18 cellular contexts compared by ENCODE assay signal in the genomic region with DNA sequence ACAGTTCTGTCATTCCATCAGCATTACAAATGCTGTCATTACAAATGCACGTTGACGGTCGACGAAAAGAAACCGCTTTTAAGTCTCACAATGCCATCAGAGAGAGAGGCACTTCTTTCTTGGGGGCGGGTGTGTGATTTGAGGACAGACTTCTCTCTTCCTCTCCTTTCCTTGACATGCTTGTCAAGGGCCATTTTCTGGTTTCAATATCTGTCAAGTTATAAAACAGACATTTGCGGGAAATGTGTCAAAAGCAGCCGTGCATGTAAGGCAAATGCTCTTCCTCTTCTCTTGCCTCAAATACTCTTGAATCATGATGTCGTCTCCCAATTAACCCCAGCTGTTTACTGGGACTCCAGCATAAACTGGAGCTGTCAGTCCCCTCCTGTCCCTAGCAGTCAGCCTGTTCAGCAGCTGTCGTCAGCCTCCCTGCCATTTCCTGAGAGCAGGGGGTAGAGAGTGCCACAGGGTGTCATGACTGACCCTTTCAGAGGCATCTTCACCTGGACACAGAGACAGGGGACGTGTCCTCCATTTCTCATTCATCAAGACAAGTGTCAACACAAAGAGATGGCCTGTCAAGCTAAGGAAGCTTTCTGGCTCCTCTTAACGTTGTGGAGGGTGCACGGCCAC.
A peak's percentile ranks its signal among the peaks of the same experiment; 100 is the strongest.
DNase-seq lines count a peak whose midpoint lies in the region; ATAC-seq, FAIRE-seq and TF ChIP-seq lines count a peak whose summit lies in the region.
"Had no signal": no experiment of that assay in that cellular context is flagged by ENCODE, and none has a peak within 500 bp of the region (broad histone marks: within the 10 kb centered on the region; RNA-seq: fewer than 3 reads in every experiment).

No MANE protein-coding gene starts in this region.

- no peak overlapping the region for H2AFZ ChIP-seq in HepG2 (ENCODE audit: low read length)
- H2AFZ ChIP-seq: GM23248 had no signal

- no peak overlapping the region for H3K9ac ChIP-seq in HepG2 (ENCODE audit: insufficient read depth, low read depth, low read length)
- H3K9ac ChIP-seq: BLaER1, GM23248 had no signal

- ATAC-seq in GM18870 (IDR thresholded peaks at IDR 0.05; ENCODE audit: unreplicated experiment) (peak; percentile 81), GM21619 (IDR thresholded peaks at IDR 0.05; ENCODE audit: unreplicated experiment) (peak; percentile 75), HG03565 (IDR thresholded peaks at IDR 0.05; ENCODE audit: unreplicated experiment) (peak; percentile 58), HepG2 (no peak)
- ATAC-seq: heart left ventricle had no signal

- no peaks in the 10 kb centered on the region for H3K4me1 ChIP-seq in HepG2 (ENCODE audit: insufficient read depth, low read length)
- H3K4me1 ChIP-seq: BLaER1, SJSA1 had no signal

- no TSS peak for BruUV-seq in HepG2 (replicated peaks; lab: Mats Ljungman, UMichigan)

- FAIRE-seq in HepG2 (lab: Jason Lieb, UNC) = no peak
- FAIRE-seq: D721Med, GM12891 had no signal

- intact Hi-C loops in HepG2 (cut with micrococcal nuclease; ENCODE audit: unreplicated experiment) = no loop called here

- TF ChIP-seq CTCF in HepG2 (CRISPR knock-in tag; IDR thresholded peaks at IDR 0.05) = no peak

- no peaks in the 10 kb centered on the region for H3K36me3 ChIP-seq in HepG2 (replicated peaks in 1 of 2; ENCODE audit: control insufficient read depth in 1 of 2, insufficient read depth in 2 of 2, low read length in 2 of 2)
- H3K36me3 ChIP-seq: BLaER1, heart left ventricle, SJSA1 had no signal

- peak; percentile 29 for DNase-seq in putamen (ENCODE audit: low spot score)
- DNase-seq in GOT3 (lab: John Stamatoyannopoulos, UW) = no peak
- no peak for DNase-seq in NCI-H446 (lab: John Stamatoyannopoulos, UW)
- DNase-seq in HepG2 (ENCODE audit: low spot score) = no peak
- DNase-seq: activated effector memory CD4-positive, alpha-beta T cell treated with Interleukin-2 at 50 U/mL for 16 hours; central memory CD4-positive, alpha-beta T cell; heart left ventricle; naive B cell; NCI-H526; T1000 had no signal

- no peaks in the 10 kb centered on the region for H3K9me3 ChIP-seq in HepG2 (ENCODE audit: low read length)
- H3K9me3 ChIP-seq: BLaER1, heart left ventricle, SJSA1 had no signal

- TF ChIP-seq POLR2A in HepG2 (IDR thresholded peaks at IDR 0.05; ENCODE audit: insufficient read depth in 1 of 2, low read depth in 2 of 2, low read length in 2 of 2) = no peak

- WGBS in HepG2 (ENCODE audit: low lambda C conversion rate) = 24% methylated on average over 13 of the region's 13 CpGs

- in situ Hi-C loops in HepG2 (cut with HindIII; ENCODE audit: extremely low pct_ligation_motif_present, low pct_unique_long_range_greater_than_20kb) = no loop called here

- H3K27me3 ChIP-seq in HepG2 (ENCODE audit: control insufficient read depth in 1 of 2, insufficient read depth in 2 of 2, low read length in 2 of 2) = peaks cover 0 to 23% of the 10 kb centered on the region in 2 experiments; a peak in 3 of 5 replicates
- H3K27me3 ChIP-seq: BLaER1, SJSA1 had no signal

- H3K79me2 ChIP-seq in HepG2 (ENCODE audit: insufficient read depth, low read length) = no peaks in the 10 kb centered on the region

- no peak overlapping the region for H3K4me3 ChIP-seq in HepG2 (replicated peaks in 1 of 3; ENCODE audit: insufficient read depth in 1 of 3, low read depth in 2 of 3, low read length in 3 of 3)
- H3K4me3 ChIP-seq: BLaER1, GM23248, SJSA1 had no signal

- TF ChIP-seq RAD21 in HepG2 (CRISPR knock-in tag; IDR thresholded peaks at IDR 0.05) = no peak

- POLR2A ChIA-PET in HepG2 (lab: Yijun Ruan, JAX) = no interaction called here

- TF ChIP-seq EP300 in HepG2 (IDR thresholded peaks at IDR 0.05; ENCODE audit: low read depth in 2 of 2, low read length in 2 of 2) = no peak
- no peak for TF ChIP-seq EP300 in HepG2 (CRISPR knock-in tag; IDR thresholded peaks at IDR 0.05; ENCODE audit: borderline replicate concordance)

- no peaks in the 10 kb centered on the region for H4K20me1 ChIP-seq in HepG2 (ENCODE audit: insufficient read depth, low read length)
- H4K20me1 ChIP-seq: BLaER1 had no signal

- CTCF ChIA-PET in HepG2 (lab: Yijun Ruan, JAX; ENCODE audit: low intra/inter-chr PET ratio, low total read pairs) = no interaction called here

- H3K27ac ChIP-seq in HepG2 (ENCODE audit: extremely low read length, insufficient read depth, low read length) = no peak overlapping the region
- H3K27ac ChIP-seq: BLaER1, GM23248, heart left ventricle, SJSA1 had no signal

- H3K4me2 ChIP-seq in HepG2 (ENCODE audit: low read depth, low read length) = no peak overlapping the region
- H3K4me2 ChIP-seq: BLaER1 had no signal

TF ChIP-seq in HepG2, 621 proteins besides CTCF, POLR2A, EP300 and RAD21:
- TF ChIP-seq ZNF329 (CRISPR knock-in tag; IDR thresholded peaks at IDR 0.05; ENCODE audit: low read depth) = no peak
- no peak for TF ChIP-seq RELA (CRISPR knock-in tag; IDR thresholded peaks at IDR 0.05)
- no peak for TF ChIP-seq ZNF782 (CRISPR knock-in tag; IDR thresholded peaks at IDR 0.05; ENCODE audit: borderline replicate concordance)
- TF ChIP-seq, protein P1, sequence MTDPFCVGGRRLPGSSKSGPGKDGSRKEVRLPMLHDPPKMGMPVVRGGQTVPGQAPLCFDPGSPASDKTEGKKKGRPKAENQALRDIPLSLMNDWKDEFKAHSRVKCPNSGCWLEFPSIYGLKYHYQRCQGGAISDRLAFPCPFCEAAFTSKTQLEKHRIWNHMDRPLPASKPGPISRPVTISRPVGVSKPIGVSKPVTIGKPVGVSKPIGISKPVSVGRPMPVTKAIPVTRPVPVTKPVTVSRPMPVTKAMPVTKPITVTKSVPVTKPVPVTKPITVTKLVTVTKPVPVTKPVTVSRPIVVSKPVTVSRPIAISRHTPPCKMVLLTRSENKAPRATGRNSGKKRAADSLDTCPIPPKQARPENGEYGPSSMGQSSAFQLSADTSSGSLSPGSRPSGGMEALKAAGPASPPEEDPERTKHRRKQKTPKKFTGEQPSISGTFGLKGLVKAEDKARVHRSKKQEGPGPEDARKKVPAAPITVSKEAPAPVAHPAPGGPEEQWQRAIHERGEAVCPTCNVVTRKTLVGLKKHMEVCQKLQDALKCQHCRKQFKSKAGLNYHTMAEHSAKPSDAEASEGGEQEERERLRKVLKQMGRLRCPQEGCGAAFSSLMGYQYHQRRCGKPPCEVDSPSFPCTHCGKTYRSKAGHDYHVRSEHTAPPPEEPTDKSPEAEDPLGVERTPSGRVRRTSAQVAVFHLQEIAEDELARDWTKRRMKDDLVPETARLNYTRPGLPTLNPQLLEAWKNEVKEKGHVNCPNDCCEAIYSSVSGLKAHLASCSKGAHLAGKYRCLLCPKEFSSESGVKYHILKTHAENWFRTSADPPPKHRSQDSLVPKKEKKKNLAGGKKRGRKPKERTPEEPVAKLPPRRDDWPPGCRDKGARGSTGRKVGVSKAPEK (CRISPR knock-in tag; IDR thresholded peaks at IDR 0.05; ENCODE audit: borderline replicate concordance) = no peak
- no peak for TF ChIP-seq ZNF256 (CRISPR knock-in tag; conservative IDR thresholded peaks at IDR 0.05)
- no peak for TF ChIP-seq ZNF720 (CRISPR knock-in tag; IDR thresholded peaks at IDR 0.05)
- no peak for TF ChIP-seq SP140L (CRISPR knock-in tag; IDR thresholded peaks at IDR 0.05; ENCODE audit: borderline replicate concordance)
- TF ChIP-seq ZSCAN12 (CRISPR knock-in tag; IDR thresholded peaks at IDR 0.05) = no peak
- no peak for TF ChIP-seq POLR2AphosphoS2 (IDR thresholded peaks at IDR 0.05; ENCODE audit: low read depth, low read length)
